8 cellular contexts compared by ENCODE assay signal in the genomic region with DNA sequence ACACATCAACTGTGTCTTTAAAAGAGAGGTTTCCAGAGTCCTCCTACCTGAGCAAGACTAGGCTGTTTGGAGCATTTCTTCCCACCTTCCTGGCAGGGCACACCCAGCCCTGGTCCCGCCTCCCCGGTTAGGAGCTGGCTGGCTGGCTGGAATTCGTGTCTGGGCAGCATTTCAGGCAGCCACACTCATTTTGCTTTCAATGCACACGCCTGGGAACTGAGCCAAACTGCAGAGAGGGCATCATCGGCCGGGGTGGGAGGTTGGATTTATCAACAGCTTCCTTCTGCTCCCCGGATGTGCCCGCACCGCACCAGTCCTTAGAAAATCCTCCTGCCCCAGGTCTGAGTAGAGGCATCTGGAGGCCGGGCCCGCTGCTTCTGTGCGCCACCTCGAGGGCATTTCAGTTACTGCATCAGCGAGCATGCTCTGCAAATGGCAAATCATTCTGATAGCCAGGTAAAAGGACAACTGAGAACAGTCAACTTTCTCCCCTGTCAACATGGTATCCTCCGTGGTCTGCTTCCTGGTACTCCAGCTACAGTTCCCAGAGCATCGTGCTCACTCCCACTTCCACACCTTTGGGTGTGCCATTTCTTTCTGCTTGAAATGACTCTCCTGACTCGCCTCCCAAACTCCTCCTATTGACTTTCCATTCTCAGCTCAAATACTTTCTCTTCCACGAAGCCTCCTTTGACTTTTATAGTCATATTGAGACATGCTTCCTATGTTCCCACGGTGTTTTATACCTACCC. TPM values are rescaled to one million over a fixed set of nuclear protein-coding genes. Genes with fewer than 3 reads are reported as not detected.
DNase-seq lines count a peak whose midpoint lies in the region; ATAC-seq, FAIRE-seq and TF ChIP-seq lines count a peak whose summit lies in the region.

No MANE protein-coding gene starts in this region.

- H3K9me3 ChIP-seq in SK-N-SH, result no peaks in the 10 kb centered on the region
- no peaks in the 10 kb centered on the region for H3K9me3 ChIP-seq in pancreas
- no peaks in the 10 kb centered on the region for H3K9me3 ChIP-seq in thyroid gland

- H2AFZ ChIP-seq in SK-N-SH (ENCODE audit: low read depth), result peak overlapping the region; percentile 81

- H3K9me3 Mint-ChIP-seq in activated naive CD8-positive, alpha-beta T cell treated with anti-CD3 and anti-CD28 coated beads, Interleukin-2, amount 10 ng/mL, durations not matched to agents 7 days and 5 days, result no peaks in the 10 kb centered on the region

- H3K27ac ChIP-seq in SK-N-SH (ENCODE audit: low read depth in 2 of 2, low read length in 1 of 2) (peak overlapping the region; percentile 65 to 86), pancreas (peak overlapping the region in 3 of 4 donors; percentile 17 to 58 (median 45)), thyroid gland (peak overlapping the region; percentile 19 to 69 (median 69))

- no peak for FAIRE-seq in pancreas (lab: Jason Lieb, UNC)

- H3K4me2 ChIP-seq in SK-N-SH, result peak overlapping the region; percentile 70

- TF ChIP-seq CTCF in SK-N-SH (IDR thresholded peaks at IDR 0.05) (peak; percentile 97), pancreas (IDR thresholded peaks at IDR 0.05) (peak; percentile 89 to 93 (median 92)), thyroid gland (IDR thresholded peaks at IDR 0.05) (peak; percentile 83 to 98 (median 97))

- H3K4me3 ChIP-seq in SK-N-SH (ENCODE audit: low read depth in 2 of 2, low read length in 1 of 2), result peak overlapping the region in 1 of 2 experiments; percentile 14; a peak in 2 of 4 replicates
- no peak overlapping the region for H3K4me3 ChIP-seq in pancreas
- no peak overlapping the region for H3K4me3 ChIP-seq in thyroid gland (replicated peaks in 1 of 3)

- no peaks in the 10 kb centered on the region for H3K9me2 ChIP-seq in SK-N-SH

- peak; percentile 58 to 63; a peak in 2 of 4 replicates for TF ChIP-seq EP300 in SK-N-SH (IDR thresholded peaks at IDR 0.05; ENCODE audit: borderline replicate concordance in 1 of 2, low read depth in 1 of 2, low read length in 1 of 2)

- peak; percentile 95 for ATAC-seq in activated naive CD8-positive, alpha-beta T cell treated with anti-CD3 and anti-CD28 coated beads, Interleukin-2, amount 10 ng/mL, durations not matched to agents 7 days and 5 days (ENCODE audit: low read depth)
- ATAC-seq in Right ventricle myocardium inferior (peak; percentile 84), pancreas (peak; percentile 88 to 94 (median 90)), HG02759 (IDR thresholded peaks at IDR 0.05; ENCODE audit: unreplicated experiment) (no peak)

- H3K4me1 ChIP-seq in SK-N-SH (ENCODE audit: control insufficient read depth in 1 of 2, insufficient read depth in 2 of 2, low read depth in 1 of 2, low read length in 1 of 2) (peaks cover 15 to 20% of the 10 kb centered on the region in 2 experiments), pancreas (peaks cover 20 to 39% (median 34%) of the 10 kb centered on the region in 3 donors), thyroid gland (peaks cover 5 to 28% of the 10 kb centered on the region in 2 donors)

- peak; percentile 94 for TF ChIP-seq RAD21 in SK-N-SH (IDR thresholded peaks at IDR 0.05; ENCODE audit: low read length)

- peaks cover 4% of the 10 kb centered on the region for H3K36me3 Mint-ChIP-seq in activated naive CD8-positive, alpha-beta T cell treated with anti-CD3 and anti-CD28 coated beads, Interleukin-2, amount 10 ng/mL, durations not matched to agents 7 days and 5 days

- peaks cover 18% of the 10 kb centered on the region for H3F3A ChIP-seq in SK-N-SH (replicated peaks; ENCODE audit: insufficient read depth)

- no peaks in the 10 kb centered on the region for H3K79me2 ChIP-seq in SK-N-SH (ENCODE audit: insufficient read depth)

- POLR2A ChIA-PET in SK-N-SH (lab: Yijun Ruan, JAX), result interaction anchor here (0.5 to 1.8 kb wide), 9 partner anchors 13 to 127 kb away, joined by 3 to 12 read pairs (median 3); a partner anchor contains a TSS
- POLR2A ChIA-PET in activated naive CD8-positive, alpha-beta T cell treated with anti-CD3 and anti-CD28 coated beads, Interleukin-2, amount 10 ng/mL, durations not matched to agents 7 days and 5 days (lab: Charles Lee), result interaction anchor here (1.3 to 1.7 kb wide), 2 partner anchors 36 to 60 kb away, joined by 3 to 6 read pairs; a partner anchor contains a TSS

- H3K27me3 ChIP-seq in SK-N-SH (ENCODE audit: insufficient read depth), result no peaks in the 10 kb centered on the region
- H3K27me3 ChIP-seq in pancreas, result no peaks in the 10 kb centered on the region
- H3K27me3 ChIP-seq in thyroid gland, result no peaks in the 10 kb centered on the region

- H3K27ac Mint-ChIP-seq in activated naive CD8-positive, alpha-beta T cell treated with anti-CD3 and anti-CD28 coated beads, Interleukin-2, amount 10 ng/mL, durations not matched to agents 7 days and 5 days, result no peak overlapping the region

- H4K20me1 ChIP-seq in SK-N-SH (ENCODE audit: insufficient read depth), result no peaks in the 10 kb centered on the region

- DNase-seq in GM04503 (ENCODE audit: low read depth) (peak; percentile 78), NCI-H1092 treated with DMSO at 0.1 percent for 48 hours (lab: John Stamatoyannopoulos, UW) (peak; percentile 98), SK-N-SH (peak; percentile 89), Right ventricle myocardium inferior (ENCODE audit: missing footprints) (peak; percentile 89), pancreas (peak; percentile 90 to 98 (median 92)), thyroid gland (peak; percentile 99)
- peak; percentile 89 for DNase-seq in activated naive CD8-positive, alpha-beta T cell treated with anti-CD3 and anti-CD28 coated beads, Interleukin-2, amount 10 ng/mL, durations not matched to agents 7 days and 5 days

- no peak overlapping the region; the same call in 1 of the 2 replicates for H3K9ac ChIP-seq in SK-N-SH

- CTCF ChIA-PET in SK-N-SH (lab: Yijun Ruan, JAX), result interaction anchor here (0.6 to 4.4 kb wide), 51 partner anchors 9 to 288 kb away, joined by 3 to 61 read pairs (median 5); a partner anchor contains a TSS

- peaks cover 5% of the 10 kb centered on the region for H3K4me1 Mint-ChIP-seq in activated naive CD8-positive, alpha-beta T cell treated with anti-CD3 and anti-CD28 coated beads, Interleukin-2, amount 10 ng/mL, durations not matched to agents 7 days and 5 days

- intact Hi-C loops in Right ventricle myocardium inferior (cut with DNase I), result loop anchor here (1.0 to 2.0 kb wide), 3 partner anchors 19 to 60 kb away; a partner anchor contains a TSS
- intact Hi-C loops in pancreas (cut with DNase I), result no loop called here
- intact Hi-C loops in thyroid gland (cut with DNase I), result loop anchor here (10.0 kb wide), 1 partner anchor 59 kb away; a partner anchor contains a TSS

- 9% methylated on average over 13 of the region's 19 CpGs for WGBS in SK-N-SH (ENCODE audit: low lambda C conversion rate)
- 6% methylated on average over 19 of the region's 19 CpGs for WGBS in pancreas, 2 donors
- 7 to 11% methylated on average over 11 to 18 of the region's 19 CpGs for WGBS in thyroid gland, 2 donors

- peak overlapping the region; percentile 26 for H3K4me3 Mint-ChIP-seq in activated naive CD8-positive, alpha-beta T cell treated with anti-CD3 and anti-CD28 coated beads, Interleukin-2, amount 10 ng/mL, durations not matched to agents 7 days and 5 days

- H3K36me3 ChIP-seq in SK-N-SH (replicated peaks in 1 of 2; ENCODE audit: control insufficient read depth in 1 of 2, insufficient read depth in 2 of 2, low read length in 1 of 2) (no peaks in the 10 kb centered on the region), pancreas (peaks cover 0 to 27% (median 9%) of the 10 kb centered on the region in 3 donors), thyroid gland (peaks cover 0 to 7% of the 10 kb centered on the region in 2 donors)

- H3K27me3 Mint-ChIP-seq in activated naive CD8-positive, alpha-beta T cell treated with anti-CD3 and anti-CD28 coated beads, Interleukin-2, amount 10 ng/mL, durations not matched to agents 7 days and 5 days, result no peaks in the 10 kb centered on the region

- peak in 1 of 2 donors; percentile 48 for TF ChIP-seq POLR2A in thyroid gland (IDR thresholded peaks at IDR 0.05)

TF ChIP-seq in SK-N-SH, 30 proteins besides CTCF, POLR2A, EP300 and RAD21 (continues in another document):
- TF ChIP-seq TCF12 (IDR thresholded peaks at IDR 0.05), result peak; percentile 84

RNA-seq across cellular contexts. Expression of a gene that starts 20.6 kb away (rescaled TPM):
- polyA plus RNA-seq in SK-N-SH (2012; rRNA removed), result 1.1 and 1.2 TPM in 2 replicates
- polyA plus RNA-seq in SK-N-SH (2012; cell fraction: cytosol; rRNA removed), result 0.68 and 0.90 TPM in 2 replicates
- 3.9 and 4.7 TPM in 2 replicates for polyA plus RNA-seq in SK-N-SH (2012; cell fraction: nucleus; rRNA removed)
- 10 to 100 TPM; 20.4 to 22.6 TPM for total RNA-seq in activated naive CD8-positive, alpha-beta T cell treated with anti-CD3 and anti-CD28 coated beads, Interleukin-2, amount 10 ng/mL, durations not matched to agents 7 days and 5 days
- 73.6 TPM for total RNA-seq in Right ventricle myocardium inferior
- 100 to 1,000 TPM in 4 of 6 donors, 10 to 100 TPM in 2; 70.8 to 129 (median 116) TPM for total RNA-seq in pancreas
- polyA plus RNA-seq in pancreas, result 100 to 1,000 TPM in 1 of 2 donors, 10 to 100 TPM in 1; 74.2 to 143 TPM
- 10 to 100 TPM; 26.8 to 50.4 (median 48.0) TPM for total RNA-seq in thyroid gland

RNA-seq across cellular contexts. Expression of a gene that starts 34.3 kb away (rescaled TPM):
- polyA plus RNA-seq in SK-N-SH (2012; rRNA removed), result 5.0 and 6.4 TPM in 2 replicates
- 6.5 and 7.1 TPM in 2 replicates for polyA plus RNA-seq in SK-N-SH (2012; cell fraction: cytosol; rRNA removed)
- polyA plus RNA-seq in SK-N-SH (2012; cell fraction: nucleus; rRNA removed), result 5.1 and 9.1 TPM in 2 replicates
- 1 to 10 TPM; 8.1 to 8.2 TPM for total RNA-seq in activated naive CD8-positive, alpha-beta T cell treated with anti-CD3 and anti-CD28 coated beads, Interleukin-2, amount 10 ng/mL, durations not matched to agents 7 days and 5 days
- total RNA-seq in Right ventricle myocardium inferior, result 13.4 TPM
- total RNA-seq in pancreas, result 10 to 100 TPM in 1 of 6 donors, 1 to 10 TPM in 5; 3.7 to 11.8 (median 4.5) TPM
- polyA plus RNA-seq in pancreas, result 1 to 10 TPM; 2.1 to 3.9 TPM
- total RNA-seq in thyroid gland, result 10 to 100 TPM; 22.0 to 44.0 (median 31.1) TPM

RNA-seq across cellular contexts. Expression of a gene that starts 59.8 kb away (rescaled TPM):
- 111 and 141 TPM in 2 replicates for polyA plus RNA-seq in SK-N-SH (2012; rRNA removed)
- polyA plus RNA-seq in SK-N-SH (2012; cell fraction: cytosol; rRNA removed), result 158 and 178 TPM in 2 replicates
- 46.4 and 78.9 TPM in 2 replicates for polyA plus RNA-seq in SK-N-SH (2012; cell fraction: nucleus; rRNA removed)
- total RNA-seq in activated naive CD8-positive, alpha-beta T cell treated with anti-CD3 and anti-CD28 coated beads, Interleukin-2, amount 10 ng/mL, durations not matched to agents 7 days and 5 days, result 100 to 1,000 TPM; 167 TPM
- total RNA-seq in Right ventricle myocardium inferior, result 59.3 TPM
- 10 to 100 TPM; 27.6 to 57.8 (median 46.7) TPM for total RNA-seq in pancreas
- 10 to 100 TPM; 30.8 to 46.7 TPM for polyA plus RNA-seq in pancreas
- total RNA-seq in thyroid gland, result 100 to 1,000 TPM in 2 of 4 donors, 10 to 100 TPM in 2; 82.8 to 107 (median 99.4) TPM

Comparison
In these comparisons a context has a peak if more than half of its experiments do, and no peak if none do; other contexts are left out.
1. intact Hi-C loops: an anchor here in Right ventricle myocardium inferior (1.0 to 2.0 kb wide) and thyroid gland (10.0 kb wide); none called in pancreas.